In the genomic region with DNA sequence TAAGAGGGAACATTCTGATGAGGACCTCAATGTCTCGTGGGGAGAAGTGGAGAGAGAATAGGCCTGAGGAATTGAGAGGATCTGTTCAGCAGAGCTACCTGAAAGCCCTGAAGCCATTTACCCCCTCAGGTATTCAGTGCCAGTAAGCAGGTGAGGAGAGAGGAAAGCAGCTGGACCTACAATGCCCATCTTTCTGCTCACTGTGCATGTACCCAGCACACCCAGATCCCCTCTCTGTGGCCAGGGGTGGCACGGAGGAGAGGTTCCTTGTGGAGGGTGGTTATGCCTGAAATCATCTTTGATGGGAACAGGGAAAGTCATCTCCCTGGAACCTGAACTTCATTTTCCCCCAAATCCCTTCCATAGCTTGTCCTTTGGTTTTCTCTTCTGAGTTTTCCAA, we compare ENCODE assay signal across 5 cellular contexts.
"Had no signal": no experiment of that assay in that cellular context is flagged by ENCODE, and none has a peak within 500 bp of the region (broad histone marks: within the 10 kb centered on the region; RNA-seq: fewer than 3 reads in every experiment).

No MANE protein-coding gene starts in this region.

- H3K27ac ChIP-seq: HL-60 had no signal

- DNase-seq: IMR-90, KBM-7 had no signal

- H3K9me3 Mint-ChIP-seq: IgD-negative memory B cell had no signal

- H3K4me3 ChIP-seq: K562 had no signal

- H3K4me3 Mint-ChIP-seq: IgD-negative memory B cell had no signal

- H3K27ac Mint-ChIP-seq: IgD-negative memory B cell had no signal
